ENCODE assay signal across 1 cellular context in the genomic region with DNA sequence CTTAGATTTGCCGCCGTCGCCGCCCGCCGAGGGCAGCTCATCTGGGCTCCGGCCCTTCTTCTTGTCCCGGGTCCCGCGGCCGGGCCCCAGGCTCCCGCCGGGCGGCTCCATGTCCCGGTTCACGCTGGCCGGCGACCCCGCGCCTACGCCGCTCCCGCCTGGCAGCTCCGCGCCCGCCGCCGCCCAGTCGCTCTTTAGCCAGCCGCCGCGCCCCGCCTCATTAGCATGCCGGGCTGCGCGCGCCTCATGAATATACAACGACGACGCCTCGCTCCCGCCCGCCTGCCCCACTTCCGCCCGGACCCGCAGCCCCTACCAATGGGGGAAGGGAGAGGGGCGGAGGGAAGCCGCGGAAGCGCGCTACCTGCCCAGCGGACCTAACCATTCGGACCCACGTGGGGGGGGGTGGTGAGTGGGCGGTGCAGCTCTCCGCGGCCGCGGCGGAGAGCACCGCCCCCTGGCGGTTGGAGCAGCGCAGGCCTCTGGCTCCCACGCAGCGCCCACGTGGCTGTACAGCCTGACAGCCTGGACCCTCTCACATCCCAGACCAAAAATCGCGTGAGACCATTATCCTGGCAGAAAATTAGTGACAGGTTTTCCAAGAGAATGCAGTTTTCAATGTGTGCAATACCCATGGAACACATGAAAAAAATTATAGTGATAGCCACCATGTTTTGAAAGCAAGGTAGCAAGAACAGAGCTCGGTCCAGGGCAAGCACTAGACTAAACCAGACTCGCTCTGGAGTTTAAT.
A peak's percentile ranks its signal among the peaks of the same experiment; 100 is the strongest.
TF ChIP-seq lines count a peak whose summit lies in the region.

A gene (minus strand): TSS at position 197 of the 751 bp plus-strand sequence. CDS start 86 bp downstream, at position 111.

TF ChIP-seq in HepG2, 621 proteins besides CTCF, POLR2A, EP300 and RAD21 (continued from another document and continues in another):
- TF ChIP-seq, protein P1, sequence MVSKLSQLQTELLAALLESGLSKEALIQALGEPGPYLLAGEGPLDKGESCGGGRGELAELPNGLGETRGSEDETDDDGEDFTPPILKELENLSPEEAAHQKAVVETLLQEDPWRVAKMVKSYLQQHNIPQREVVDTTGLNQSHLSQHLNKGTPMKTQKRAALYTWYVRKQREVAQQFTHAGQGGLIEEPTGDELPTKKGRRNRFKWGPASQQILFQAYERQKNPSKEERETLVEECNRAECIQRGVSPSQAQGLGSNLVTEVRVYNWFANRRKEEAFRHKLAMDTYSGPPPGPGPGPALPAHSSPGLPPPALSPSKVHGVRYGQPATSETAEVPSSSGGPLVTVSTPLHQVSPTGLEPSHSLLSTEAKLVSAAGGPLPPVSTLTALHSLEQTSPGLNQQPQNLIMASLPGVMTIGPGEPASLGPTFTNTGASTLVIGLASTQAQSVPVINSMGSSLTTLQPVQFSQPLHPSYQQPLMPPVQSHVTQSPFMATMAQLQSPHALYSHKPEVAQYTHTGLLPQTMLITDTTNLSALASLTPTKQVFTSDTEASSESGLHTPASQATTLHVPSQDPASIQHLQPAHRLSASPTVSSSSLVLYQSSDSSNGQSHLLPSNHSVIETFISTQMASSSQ (IDR thresholded peaks at IDR 0.05; ENCODE audit: low read depth), result no peak
- TF ChIP-seq, protein P1 (CRISPR knock-in tag; IDR thresholded peaks at IDR 0.05; ENCODE audit: borderline replicate concordance), result peak; percentile 86; the same call in 1 of the 2 replicates
- TF ChIP-seq ZNF232 (CRISPR knock-in tag; IDR thresholded peaks at IDR 0.05; ENCODE audit: borderline replicate concordance) (no peak; the same call in 1 of the 2 replicates), SKI (IDR thresholded peaks at IDR 0.05; ENCODE audit: partially characterized antibody) (peak; percentile 85), ZNF841 (CRISPR knock-in tag; IDR thresholded peaks at IDR 0.05; ENCODE audit: borderline replicate concordance) (no peak), ZFYVE20 (CRISPR knock-in tag; IDR thresholded peaks at IDR 0.05; ENCODE audit: borderline replicate concordance, low read depth) (no peak), MAFK (conservative IDR thresholded peaks at IDR 0.05 in 1 of 2, IDR thresholded peaks at IDR 0.05 in 1 of 2; ENCODE audit: low read length in 2 of 2) (no peak), TARDBP (CRISPR knock-in tag; IDR thresholded peaks at IDR 0.05) (peak; percentile 78; the same call in 1 of the 2 replicates), FOXO1 (CRISPR knock-in tag; IDR thresholded peaks at IDR 0.05) (no peak; the same call in 1 of the 2 replicates), PAF1 (CRISPR knock-in tag; IDR thresholded peaks at IDR 0.05) (no peak), NFE2 (CRISPR knock-in tag; IDR thresholded peaks at IDR 0.05) (no peak), HCFC1 (IDR thresholded peaks at IDR 0.05; ENCODE audit: low read depth, low read length) (peak; percentile 63; the same call in 1 of the 2 replicates), SNAPC2 (CRISPR knock-in tag; IDR thresholded peaks at IDR 0.05) (no peak; the same call in 1 of the 2 replicates), MBNL3 (CRISPR knock-in tag; conservative IDR thresholded peaks at IDR 0.05) (no peak), ZNF746 (CRISPR knock-in tag; IDR thresholded peaks at IDR 0.05) (peak; percentile 68), IRF2 (CRISPR knock-in tag; IDR thresholded peaks at IDR 0.05) (peak; percentile 88), ZNF282 (IDR thresholded peaks at IDR 0.05; ENCODE audit: partially characterized antibody) (no peak), WIZ (CRISPR knock-in tag; IDR thresholded peaks at IDR 0.05) (0 out of 2 replicates have a peak, but pooled peaks have one; percentile 39), DPF2 (CRISPR knock-in tag; IDR thresholded peaks at IDR 0.05; ENCODE audit: borderline replicate concordance, low read depth) (no peak; the same call in 1 of the 2 replicates), IRX3 (CRISPR knock-in tag; IDR thresholded peaks at IDR 0.05; ENCODE audit: borderline replicate concordance, low read depth) (no peak), DMAP1 (CRISPR knock-in tag; IDR thresholded peaks at IDR 0.05) (peak; percentile 86), SRY (CRISPR knock-in tag; IDR thresholded peaks at IDR 0.05) (no peak), GABPA (IDR thresholded peaks at IDR 0.05; ENCODE audit: low read depth, low read length) (peak; percentile 65), GABPA (CRISPR knock-in tag; IDR thresholded peaks at IDR 0.05; ENCODE audit: low read depth) (peak; percentile 89), ZNF30 (CRISPR knock-in tag; IDR thresholded peaks at IDR 0.05) (no peak), PRMT3 (CRISPR knock-in tag; IDR thresholded peaks at IDR 0.05; ENCODE audit: borderline replicate concordance, low read depth) (no peak), TCF7 (IDR thresholded peaks at IDR 0.05; ENCODE audit: low read depth) (no peak), SMARCE1 (IDR thresholded peaks at IDR 0.05; ENCODE audit: borderline replicate concordance) (no peak), ZSCAN20 (CRISPR knock-in tag; IDR thresholded peaks at IDR 0.05; ENCODE audit: borderline replicate concordance) (0 out of 2 replicates have a peak, but pooled peaks have one; percentile 31), NR1H2 (CRISPR knock-in tag; IDR thresholded peaks at IDR 0.05; ENCODE audit: borderline replicate concordance, low read depth) (no peak), CENPX (CRISPR knock-in tag; IDR thresholded peaks at IDR 0.05) (no peak), FOXM1 (CRISPR knock-in tag; IDR thresholded peaks at IDR 0.05) (no peak)
- TF ChIP-seq, protein P2, sequence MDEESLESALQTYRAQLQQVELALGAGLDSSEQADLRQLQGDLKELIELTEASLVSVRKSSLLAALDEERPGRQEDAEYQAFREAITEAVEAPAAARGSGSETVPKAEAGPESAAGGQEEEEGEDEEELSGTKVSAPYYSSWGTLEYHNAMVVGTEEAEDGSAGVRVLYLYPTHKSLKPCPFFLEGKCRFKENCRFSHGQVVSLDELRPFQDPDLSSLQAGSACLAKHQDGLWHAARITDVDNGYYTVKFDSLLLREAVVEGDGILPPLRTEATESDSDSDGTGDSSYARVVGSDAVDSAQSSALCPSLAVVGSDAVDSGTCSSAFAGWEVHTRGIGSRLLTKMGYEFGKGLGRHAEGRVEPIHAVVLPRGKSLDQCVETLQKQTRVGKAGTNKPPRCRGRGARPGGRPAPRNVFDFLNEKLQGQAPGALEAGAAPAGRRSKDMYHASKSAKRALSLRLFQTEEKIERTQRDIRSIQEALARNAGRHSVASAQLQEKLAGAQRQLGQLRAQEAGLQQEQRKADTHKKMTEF (CRISPR knock-in tag; IDR thresholded peaks at IDR 0.05), result peak; percentile 92
- TF ChIP-seq, protein P3, sequence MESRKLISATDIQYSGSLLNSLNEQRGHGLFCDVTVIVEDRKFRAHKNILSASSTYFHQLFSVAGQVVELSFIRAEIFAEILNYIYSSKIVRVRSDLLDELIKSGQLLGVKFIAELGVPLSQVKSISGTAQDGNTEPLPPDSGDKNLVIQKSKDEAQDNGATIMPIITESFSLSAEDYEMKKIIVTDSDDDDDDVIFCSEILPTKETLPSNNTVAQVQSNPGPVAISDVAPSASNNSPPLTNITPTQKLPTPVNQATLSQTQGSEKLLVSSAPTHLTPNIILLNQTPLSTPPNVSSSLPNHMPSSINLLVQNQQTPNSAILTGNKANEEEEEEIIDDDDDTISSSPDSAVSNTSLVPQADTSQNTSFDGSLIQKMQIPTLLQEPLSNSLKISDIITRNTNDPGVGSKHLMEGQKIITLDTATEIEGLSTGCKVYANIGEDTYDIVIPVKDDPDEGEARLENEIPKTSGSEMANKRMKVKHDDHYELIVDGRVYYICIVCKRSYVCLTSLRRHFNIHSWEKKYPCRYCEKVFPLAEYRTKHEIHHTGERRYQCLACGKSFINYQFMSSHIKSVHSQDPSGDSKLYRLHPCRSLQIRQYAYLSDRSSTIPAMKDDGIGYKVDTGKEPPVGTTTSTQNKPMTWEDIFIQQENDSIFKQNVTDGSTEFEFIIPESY (CRISPR knock-in tag; IDR thresholded peaks at IDR 0.05), result peak; percentile 66
- TF ChIP-seq, protein P4, sequence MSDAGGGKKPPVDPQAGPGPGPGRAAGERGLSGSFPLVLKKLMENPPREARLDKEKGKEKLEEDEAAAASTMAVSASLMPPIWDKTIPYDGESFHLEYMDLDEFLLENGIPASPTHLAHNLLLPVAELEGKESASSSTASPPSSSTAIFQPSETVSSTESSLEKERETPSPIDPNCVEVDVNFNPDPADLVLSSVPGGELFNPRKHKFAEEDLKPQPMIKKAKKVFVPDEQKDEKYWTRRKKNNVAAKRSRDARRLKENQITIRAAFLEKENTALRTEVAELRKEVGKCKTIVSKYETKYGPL (CRISPR knock-in tag; IDR thresholded peaks at IDR 0.05), result no peak
- TF ChIP-seq, protein P5, sequence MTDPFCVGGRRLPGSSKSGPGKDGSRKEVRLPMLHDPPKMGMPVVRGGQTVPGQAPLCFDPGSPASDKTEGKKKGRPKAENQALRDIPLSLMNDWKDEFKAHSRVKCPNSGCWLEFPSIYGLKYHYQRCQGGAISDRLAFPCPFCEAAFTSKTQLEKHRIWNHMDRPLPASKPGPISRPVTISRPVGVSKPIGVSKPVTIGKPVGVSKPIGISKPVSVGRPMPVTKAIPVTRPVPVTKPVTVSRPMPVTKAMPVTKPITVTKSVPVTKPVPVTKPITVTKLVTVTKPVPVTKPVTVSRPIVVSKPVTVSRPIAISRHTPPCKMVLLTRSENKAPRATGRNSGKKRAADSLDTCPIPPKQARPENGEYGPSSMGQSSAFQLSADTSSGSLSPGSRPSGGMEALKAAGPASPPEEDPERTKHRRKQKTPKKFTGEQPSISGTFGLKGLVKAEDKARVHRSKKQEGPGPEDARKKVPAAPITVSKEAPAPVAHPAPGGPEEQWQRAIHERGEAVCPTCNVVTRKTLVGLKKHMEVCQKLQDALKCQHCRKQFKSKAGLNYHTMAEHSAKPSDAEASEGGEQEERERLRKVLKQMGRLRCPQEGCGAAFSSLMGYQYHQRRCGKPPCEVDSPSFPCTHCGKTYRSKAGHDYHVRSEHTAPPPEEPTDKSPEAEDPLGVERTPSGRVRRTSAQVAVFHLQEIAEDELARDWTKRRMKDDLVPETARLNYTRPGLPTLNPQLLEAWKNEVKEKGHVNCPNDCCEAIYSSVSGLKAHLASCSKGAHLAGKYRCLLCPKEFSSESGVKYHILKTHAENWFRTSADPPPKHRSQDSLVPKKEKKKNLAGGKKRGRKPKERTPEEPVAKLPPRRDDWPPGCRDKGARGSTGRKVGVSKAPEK (CRISPR knock-in tag; IDR thresholded peaks at IDR 0.05; ENCODE audit: borderline replicate concordance), result no peak
- TF ChIP-seq, protein P6, sequence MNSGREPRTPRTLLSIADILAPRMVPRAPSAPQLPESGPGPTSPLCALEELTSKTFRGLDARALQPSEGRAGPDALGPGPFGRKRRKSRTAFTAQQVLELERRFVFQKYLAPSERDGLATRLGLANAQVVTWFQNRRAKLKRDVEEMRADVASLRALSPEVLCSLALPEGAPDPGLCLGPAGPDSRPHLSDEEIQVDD (CRISPR knock-in tag; IDR thresholded peaks at IDR 0.05; ENCODE audit: borderline replicate concordance), result 0 out of 2 replicates have a peak, but pooled peaks have one; percentile 40
- TF ChIP-seq, protein P7, sequence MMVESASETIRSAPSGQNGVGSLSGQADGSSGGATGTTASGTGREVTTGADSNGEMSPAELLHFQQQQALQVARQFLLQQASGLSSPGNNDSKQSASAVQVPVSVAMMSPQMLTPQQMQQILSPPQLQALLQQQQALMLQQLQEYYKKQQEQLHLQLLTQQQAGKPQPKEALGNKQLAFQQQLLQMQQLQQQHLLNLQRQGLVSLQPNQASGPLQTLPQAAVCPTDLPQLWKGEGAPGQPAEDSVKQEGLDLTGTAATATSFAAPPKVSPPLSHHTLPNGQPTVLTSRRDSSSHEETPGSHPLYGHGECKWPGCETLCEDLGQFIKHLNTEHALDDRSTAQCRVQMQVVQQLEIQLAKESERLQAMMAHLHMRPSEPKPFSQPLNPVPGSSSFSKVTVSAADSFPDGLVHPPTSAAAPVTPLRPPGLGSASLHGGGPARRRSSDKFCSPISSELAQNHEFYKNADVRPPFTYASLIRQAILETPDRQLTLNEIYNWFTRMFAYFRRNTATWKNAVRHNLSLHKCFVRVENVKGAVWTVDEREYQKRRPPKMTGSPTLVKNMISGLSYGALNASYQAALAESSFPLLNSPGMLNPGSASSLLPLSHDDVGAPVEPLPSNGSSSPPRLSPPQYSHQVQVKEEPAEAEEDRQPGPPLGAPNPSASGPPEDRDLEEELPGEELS (CRISPR knock-in tag; IDR thresholded peaks at IDR 0.05), result peak; percentile 69
- TF ChIP-seq, protein P8, sequence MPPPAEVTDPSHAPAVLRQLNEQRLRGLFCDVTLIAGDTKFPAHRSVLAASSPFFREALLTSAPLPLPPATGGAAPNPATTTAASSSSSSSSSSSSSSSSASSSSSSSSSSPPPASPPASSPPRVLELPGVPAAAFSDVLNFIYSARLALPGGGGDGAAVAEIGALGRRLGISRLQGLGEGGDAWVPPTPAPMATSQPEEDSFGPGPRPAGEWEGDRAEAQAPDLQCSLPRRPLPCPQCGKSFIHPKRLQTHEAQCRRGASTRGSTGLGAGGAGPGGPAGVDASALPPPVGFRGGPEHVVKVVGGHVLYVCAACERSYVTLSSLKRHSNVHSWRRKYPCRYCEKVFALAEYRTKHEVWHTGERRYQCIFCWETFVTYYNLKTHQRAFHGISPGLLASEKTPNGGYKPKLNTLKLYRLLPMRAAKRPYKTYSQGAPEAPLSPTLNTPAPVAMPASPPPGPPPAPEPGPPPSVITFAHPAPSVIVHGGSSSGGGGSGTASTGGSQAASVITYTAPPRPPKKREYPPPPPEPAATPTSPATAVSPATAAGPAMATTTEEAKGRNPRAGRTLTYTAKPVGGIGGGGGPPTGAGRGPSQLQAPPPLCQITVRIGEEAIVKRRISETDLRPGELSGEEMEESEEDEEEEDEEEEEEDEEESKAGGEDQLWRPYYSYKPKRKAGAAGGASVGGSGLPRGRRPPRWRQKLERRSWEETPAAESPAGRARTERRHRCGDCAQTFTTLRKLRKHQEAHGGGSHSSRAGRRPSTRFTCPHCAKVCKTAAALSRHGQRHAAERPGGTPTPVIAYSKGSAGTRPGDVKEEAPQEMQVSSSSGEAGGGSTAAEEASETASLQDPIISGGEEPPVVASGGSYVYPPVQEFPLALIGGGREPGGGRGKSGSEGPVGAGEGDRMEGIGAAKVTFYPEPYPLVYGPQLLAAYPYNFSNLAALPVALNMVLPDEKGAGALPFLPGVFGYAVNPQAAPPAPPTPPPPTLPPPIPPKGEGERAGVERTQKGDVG (CRISPR knock-in tag; IDR thresholded peaks at IDR 0.05; ENCODE audit: borderline replicate concordance), result no peak
- TF ChIP-seq, protein P9, sequence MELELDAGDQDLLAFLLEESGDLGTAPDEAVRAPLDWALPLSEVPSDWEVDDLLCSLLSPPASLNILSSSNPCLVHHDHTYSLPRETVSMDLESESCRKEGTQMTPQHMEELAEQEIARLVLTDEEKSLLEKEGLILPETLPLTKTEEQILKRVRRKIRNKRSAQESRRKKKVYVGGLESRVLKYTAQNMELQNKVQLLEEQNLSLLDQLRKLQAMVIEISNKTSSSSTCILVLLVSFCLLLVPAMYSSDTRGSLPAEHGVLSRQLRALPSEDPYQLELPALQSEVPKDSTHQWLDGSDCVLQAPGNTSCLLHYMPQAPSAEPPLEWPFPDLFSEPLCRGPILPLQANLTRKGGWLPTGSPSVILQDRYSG (CRISPR knock-in tag; IDR thresholded peaks at IDR 0.05), result no peak; the same call in 1 of the 2 replicates
